Comparison of ENCODE assay signal across 1 cellular context in genomic region chr11:65791719-65792213, GRCh38.
TF ChIP-seq lines count a peak whose summit lies in the region.

No MANE protein-coding gene starts in this region.

TF ChIP-seq in GM12878, 131 proteins besides CTCF, POLR2A, EP300 and RAD21 (continued from another document and continues in another):
- TF ChIP-seq, protein P1, sequence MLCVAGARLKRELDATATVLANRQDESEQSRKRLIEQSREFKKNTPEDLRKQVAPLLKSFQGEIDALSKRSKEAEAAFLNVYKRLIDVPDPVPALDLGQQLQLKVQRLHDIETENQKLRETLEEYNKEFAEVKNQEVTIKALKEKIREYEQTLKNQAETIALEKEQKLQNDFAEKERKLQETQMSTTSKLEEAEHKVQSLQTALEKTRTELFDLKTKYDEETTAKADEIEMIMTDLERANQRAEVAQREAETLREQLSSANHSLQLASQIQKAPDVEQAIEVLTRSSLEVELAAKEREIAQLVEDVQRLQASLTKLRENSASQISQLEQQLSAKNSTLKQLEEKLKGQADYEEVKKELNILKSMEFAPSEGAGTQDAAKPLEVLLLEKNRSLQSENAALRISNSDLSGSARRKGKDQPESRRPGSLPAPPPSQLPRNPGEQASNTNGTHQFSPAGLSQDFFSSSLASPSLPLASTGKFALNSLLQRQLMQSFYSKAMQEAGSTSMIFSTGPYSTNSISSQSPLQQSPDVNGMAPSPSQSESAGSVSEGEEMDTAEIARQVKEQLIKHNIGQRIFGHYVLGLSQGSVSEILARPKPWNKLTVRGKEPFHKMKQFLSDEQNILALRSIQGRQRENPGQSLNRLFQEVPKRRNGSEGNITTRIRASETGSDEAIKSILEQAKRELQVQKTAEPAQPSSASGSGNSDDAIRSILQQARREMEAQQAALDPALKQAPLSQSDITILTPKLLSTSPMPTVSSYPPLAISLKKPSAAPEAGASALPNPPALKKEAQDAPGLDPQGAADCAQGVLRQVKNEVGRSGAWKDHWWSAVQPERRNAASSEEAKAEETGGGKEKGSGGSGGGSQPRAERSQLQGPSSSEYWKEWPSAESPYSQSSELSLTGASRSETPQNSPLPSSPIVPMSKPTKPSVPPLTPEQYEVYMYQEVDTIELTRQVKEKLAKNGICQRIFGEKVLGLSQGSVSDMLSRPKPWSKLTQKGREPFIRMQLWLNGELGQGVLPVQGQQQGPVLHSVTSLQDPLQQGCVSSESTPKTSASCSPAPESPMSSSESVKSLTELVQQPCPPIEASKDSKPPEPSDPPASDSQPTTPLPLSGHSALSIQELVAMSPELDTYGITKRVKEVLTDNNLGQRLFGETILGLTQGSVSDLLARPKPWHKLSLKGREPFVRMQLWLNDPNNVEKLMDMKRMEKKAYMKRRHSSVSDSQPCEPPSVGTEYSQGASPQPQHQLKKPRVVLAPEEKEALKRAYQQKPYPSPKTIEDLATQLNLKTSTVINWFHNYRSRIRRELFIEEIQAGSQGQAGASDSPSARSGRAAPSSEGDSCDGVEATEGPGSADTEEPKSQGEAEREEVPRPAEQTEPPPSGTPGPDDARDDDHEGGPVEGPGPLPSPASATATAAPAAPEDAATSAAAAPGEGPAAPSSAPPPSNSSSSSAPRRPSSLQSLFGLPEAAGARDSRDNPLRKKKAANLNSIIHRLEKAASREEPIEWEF (IDR thresholded peaks at IDR 0.05; ENCODE audit: insufficient replicate concordance, low read depth, low read length) = no peak
- TF ChIP-seq HDGF (IDR thresholded peaks at IDR 0.05) = peak; percentile 96
- peak; percentile 53 for TF ChIP-seq BCL3 (IDR thresholded peaks at IDR 0.05; ENCODE audit: borderline replicate concordance, insufficient read depth, low read depth, low read length, poor library complexity, severe bottlenecking)
- TF ChIP-seq ZNF217 (IDR thresholded peaks at IDR 0.05) = peak; percentile 45; the same call in 1 of the 2 replicates
- TF ChIP-seq, protein P2, sequence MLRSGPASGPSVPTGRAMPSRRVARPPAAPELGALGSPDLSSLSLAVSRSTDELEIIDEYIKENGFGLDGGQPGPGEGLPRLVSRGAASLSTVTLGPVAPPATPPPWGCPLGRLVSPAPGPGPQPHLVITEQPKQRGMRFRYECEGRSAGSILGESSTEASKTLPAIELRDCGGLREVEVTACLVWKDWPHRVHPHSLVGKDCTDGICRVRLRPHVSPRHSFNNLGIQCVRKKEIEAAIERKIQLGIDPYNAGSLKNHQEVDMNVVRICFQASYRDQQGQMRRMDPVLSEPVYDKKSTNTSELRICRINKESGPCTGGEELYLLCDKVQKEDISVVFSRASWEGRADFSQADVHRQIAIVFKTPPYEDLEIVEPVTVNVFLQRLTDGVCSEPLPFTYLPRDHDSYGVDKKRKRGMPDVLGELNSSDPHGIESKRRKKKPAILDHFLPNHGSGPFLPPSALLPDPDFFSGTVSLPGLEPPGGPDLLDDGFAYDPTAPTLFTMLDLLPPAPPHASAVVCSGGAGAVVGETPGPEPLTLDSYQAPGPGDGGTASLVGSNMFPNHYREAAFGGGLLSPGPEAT (IDR thresholded peaks at IDR 0.05; ENCODE audit: low read depth) = peak; percentile 37; the same call in 1 of the 2 replicates
- peak; percentile 76 for TF ChIP-seq JUND (IDR thresholded peaks at IDR 0.05; ENCODE audit: low read depth, low read length)
- peak; percentile 94 for TF ChIP-seq TCF3 (IDR thresholded peaks at IDR 0.05; ENCODE audit: borderline replicate concordance, insufficient read depth, low read depth, low read length)
- TF ChIP-seq, protein P3, sequence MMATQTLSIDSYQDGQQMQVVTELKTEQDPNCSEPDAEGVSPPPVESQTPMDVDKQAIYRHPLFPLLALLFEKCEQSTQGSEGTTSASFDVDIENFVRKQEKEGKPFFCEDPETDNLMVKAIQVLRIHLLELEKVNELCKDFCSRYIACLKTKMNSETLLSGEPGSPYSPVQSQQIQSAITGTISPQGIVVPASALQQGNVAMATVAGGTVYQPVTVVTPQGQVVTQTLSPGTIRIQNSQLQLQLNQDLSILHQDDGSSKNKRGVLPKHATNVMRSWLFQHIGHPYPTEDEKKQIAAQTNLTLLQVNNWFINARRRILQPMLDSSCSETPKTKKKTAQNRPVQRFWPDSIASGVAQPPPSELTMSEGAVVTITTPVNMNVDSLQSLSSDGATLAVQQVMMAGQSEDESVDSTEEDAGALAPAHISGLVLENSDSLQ (IDR thresholded peaks at IDR 0.05) = peak; percentile 96
- peak; percentile 55; the same call in 1 of the 2 replicates for TF ChIP-seq ATF7 (IDR thresholded peaks at IDR 0.05; ENCODE audit: low read depth)
- TF ChIP-seq ATF2 (IDR thresholded peaks at IDR 0.05; ENCODE audit: low read length) = no peak
- TF ChIP-seq POU2F2 (IDR thresholded peaks at IDR 0.05; ENCODE audit: borderline replicate concordance, low read depth, low read length) = peak; percentile 84; the same call in 2 of the 3 replicates
- TF ChIP-seq YBX1 (IDR thresholded peaks at IDR 0.05) = no peak
- TF ChIP-seq MXI1 (IDR thresholded peaks at IDR 0.05; ENCODE audit: low read depth, low read length) = peak; percentile 39; the same call in 1 of the 2 replicates
- peak; percentile 57; the same call in 1 of the 2 replicates for TF ChIP-seq EED (IDR thresholded peaks at IDR 0.05; ENCODE audit: low read depth)
- TF ChIP-seq RAD51 (IDR thresholded peaks at IDR 0.05) = no peak
- no peak for TF ChIP-seq WRNIP1 (IDR thresholded peaks at IDR 0.05; ENCODE audit: borderline replicate concordance, low read depth, low read length)
- peak; percentile 63 for TF ChIP-seq NR2F1 (conservative IDR thresholded peaks at IDR 0.05)
- no peak for TF ChIP-seq SMARCA5 (IDR thresholded peaks at IDR 0.05)
- 0 out of 3 replicates have a peak, but pooled peaks of 1 of the 2 experiments have one; percentile 4 for TF ChIP-seq EGR1 (IDR thresholded peaks at IDR 0.05; ENCODE audit: borderline replicate concordance in 1 of 2, low read depth in 2 of 2, low read length in 2 of 2)
- no peak for TF ChIP-seq ZBTB33 (IDR thresholded peaks at IDR 0.05)
- TF ChIP-seq PAX8 (IDR thresholded peaks at IDR 0.05) = no peak
- TF ChIP-seq MEF2A (IDR thresholded peaks at IDR 0.05; ENCODE audit: insufficient read depth, low read depth, low read length) = no peak
- TF ChIP-seq HCFC1 (IDR thresholded peaks at IDR 0.05; ENCODE audit: low read length) = 0 out of 2 replicates have a peak, but pooled peaks have one; percentile 17
- peak; percentile 97 for TF ChIP-seq ZNF687 (IDR thresholded peaks at IDR 0.05)
- TF ChIP-seq MTA2 (IDR thresholded peaks at IDR 0.05; ENCODE audit: low read depth) = peak; percentile 96
- peak; percentile 94 for TF ChIP-seq PAX5 (IDR thresholded peaks at IDR 0.05; ENCODE audit: borderline replicate concordance, low read depth, low read length)
- no peak for TF ChIP-seq ZNF384 (IDR thresholded peaks at IDR 0.05; ENCODE audit: borderline replicate concordance, low read depth, low read length)
- no peak for TF ChIP-seq EZH2 (IDR thresholded peaks at IDR 0.05; ENCODE audit: borderline replicate concordance, control insufficient read depth, low read depth, low read length)
- peak; percentile 87; the same call in 1 of the 2 replicates for TF ChIP-seq BACH1 (IDR thresholded peaks at IDR 0.05; ENCODE audit: borderline replicate concordance)
- peak; percentile 63 for TF ChIP-seq MEF2B (IDR thresholded peaks at IDR 0.05; ENCODE audit: partially characterized antibody, poor library complexity, severe bottlenecking)
- no peak for TF ChIP-seq MYC (IDR thresholded peaks at IDR 0.05; ENCODE audit: insufficient read depth, insufficient read length, insufficient replicate concordance, low read length, severe bottlenecking)
- no peak for TF ChIP-seq TCF7 (IDR thresholded peaks at IDR 0.05; ENCODE audit: borderline replicate concordance)
- peak; percentile 94 for TF ChIP-seq IKZF1 (conservative IDR thresholded peaks at IDR 0.05)
- TF ChIP-seq ZNF24 (IDR thresholded peaks at IDR 0.05) = 0 out of 2 replicates have a peak, but pooled peaks have one; percentile 6
- no peak for TF ChIP-seq ESRRA (IDR thresholded peaks at IDR 0.05; ENCODE audit: low read length)
- TF ChIP-seq BMI1 (IDR thresholded peaks at IDR 0.05; ENCODE audit: borderline replicate concordance) = 0 out of 2 replicates have a peak, but pooled peaks have one; percentile 48
- TF ChIP-seq IKZF2 (IDR thresholded peaks at IDR 0.05) = peak; percentile 85 to 91
- no peak for TF ChIP-seq FOXK2 (IDR thresholded peaks at IDR 0.05)
- TF ChIP-seq CHD2 (IDR thresholded peaks at IDR 0.05; ENCODE audit: borderline replicate concordance, low read depth, low read length) = peak; percentile 53; the same call in 1 of the 2 replicates
- TF ChIP-seq SPI1 (IDR thresholded peaks at IDR 0.05; ENCODE audit: borderline replicate concordance, insufficient read depth, low read depth, low read length) = peak; percentile 74
- no peak for TF ChIP-seq CBX5 (IDR thresholded peaks at IDR 0.05; ENCODE audit: low read depth)
